In the genomic region with DNA sequence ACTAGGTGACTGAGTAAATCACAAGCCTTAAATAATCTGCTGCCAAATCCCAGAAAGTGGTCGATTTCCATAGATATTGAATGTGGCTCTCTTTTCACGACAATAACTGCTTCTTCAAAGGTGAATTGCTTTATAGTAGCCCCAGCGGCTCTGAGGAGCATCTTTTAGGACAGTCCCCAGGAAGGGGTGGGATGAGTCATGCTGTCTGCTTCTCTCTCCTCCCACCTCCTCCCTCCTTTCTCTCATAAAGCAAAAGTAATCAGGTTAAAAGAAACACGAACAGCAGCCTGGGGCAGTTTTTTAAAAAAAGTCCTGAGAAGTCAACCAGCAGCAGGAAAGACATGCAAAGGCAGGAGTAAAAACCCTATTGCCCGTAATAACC, we compare ENCODE assay signal across 2 cellular contexts.
TF ChIP-seq lines count a peak whose summit lies in the region.

No MANE protein-coding gene starts in this region.

TF ChIP-seq in IMR-90, 13 proteins besides CTCF, POLR2A, EP300 and RAD21:
- TF ChIP-seq CHD1 (IDR thresholded peaks at IDR 0.05; ENCODE audit: low read depth, low read length) (no peak), FOS (IDR thresholded peaks at IDR 0.05; ENCODE audit: low read depth, low read length) (peak; percentile 45), MAZ (IDR thresholded peaks at IDR 0.05; ENCODE audit: borderline replicate concordance, low read depth, low read length) (0 out of 2 replicates have a peak, but pooled peaks have one; percentile 42), BHLHE40 (IDR thresholded peaks at IDR 0.05; ENCODE audit: low read depth, low read length) (peak; percentile 11; the same call in 1 of the 2 replicates)

TF ChIP-seq in H1, 55 proteins besides CTCF, POLR2A, EP300 and RAD21:
- TF ChIP-seq JUND (IDR thresholded peaks at IDR 0.05; ENCODE audit: low read length) (peak; percentile 61; the same call in 1 of the 2 replicates), HDAC2 (IDR thresholded peaks at IDR 0.05; ENCODE audit: borderline replicate concordance in 1 of 2, low read depth in 2 of 2, low read length in 2 of 2) (no peak), SP2 (IDR thresholded peaks at IDR 0.05; ENCODE audit: low read length) (no peak)
